ENCODE assay signal across 2 cellular contexts in the genomic region with DNA sequence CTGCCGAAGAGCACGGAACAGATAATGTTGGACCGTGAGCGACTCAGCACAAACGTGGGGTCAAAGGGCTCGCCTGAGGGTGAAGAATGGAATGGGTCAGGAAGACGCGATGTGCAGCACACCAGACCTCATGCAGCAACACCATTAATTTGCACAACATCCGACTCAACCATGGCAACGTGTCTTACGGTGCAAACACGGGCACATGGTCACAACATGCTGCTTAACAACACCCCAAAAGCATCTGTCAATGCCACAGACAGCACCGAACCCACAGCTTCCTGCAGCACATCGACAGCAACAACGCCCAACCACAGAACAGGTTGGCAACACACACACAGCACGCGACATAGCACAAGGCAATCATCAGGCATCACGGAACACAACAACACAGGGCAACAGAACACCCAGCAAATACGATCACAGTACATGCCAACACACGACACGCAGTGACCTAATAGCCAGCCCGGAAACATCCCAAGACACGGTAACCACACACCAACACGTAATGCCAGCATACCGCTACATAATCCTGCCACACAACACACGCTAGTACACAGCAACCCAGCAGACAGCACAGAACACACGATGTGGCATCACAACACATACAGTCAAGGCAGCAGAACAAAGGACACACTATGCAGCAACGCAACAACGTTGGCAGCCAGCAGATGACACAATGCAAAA.
A peak's percentile ranks its signal among the peaks of the same experiment; 100 is the strongest.
TF ChIP-seq lines count a peak whose summit lies in the region.

No MANE protein-coding gene starts in this region.

TF ChIP-seq in HEK293, 187 proteins besides CTCF, POLR2A, EP300 and RAD21:
- TF ChIP-seq SALL2 (tag by site-specific recombination; IDR thresholded peaks at IDR 0.05; ENCODE audit: borderline replicate concordance) (peak; percentile 69), ZNF169 (tag by site-specific recombination; IDR thresholded peaks at IDR 0.05) (peak; percentile 71; the same call in 1 of the 2 replicates), ZNF600 (tag by site-specific recombination; IDR thresholded peaks at IDR 0.05) (peak; percentile 95)
- TF ChIP-seq, protein P1, sequence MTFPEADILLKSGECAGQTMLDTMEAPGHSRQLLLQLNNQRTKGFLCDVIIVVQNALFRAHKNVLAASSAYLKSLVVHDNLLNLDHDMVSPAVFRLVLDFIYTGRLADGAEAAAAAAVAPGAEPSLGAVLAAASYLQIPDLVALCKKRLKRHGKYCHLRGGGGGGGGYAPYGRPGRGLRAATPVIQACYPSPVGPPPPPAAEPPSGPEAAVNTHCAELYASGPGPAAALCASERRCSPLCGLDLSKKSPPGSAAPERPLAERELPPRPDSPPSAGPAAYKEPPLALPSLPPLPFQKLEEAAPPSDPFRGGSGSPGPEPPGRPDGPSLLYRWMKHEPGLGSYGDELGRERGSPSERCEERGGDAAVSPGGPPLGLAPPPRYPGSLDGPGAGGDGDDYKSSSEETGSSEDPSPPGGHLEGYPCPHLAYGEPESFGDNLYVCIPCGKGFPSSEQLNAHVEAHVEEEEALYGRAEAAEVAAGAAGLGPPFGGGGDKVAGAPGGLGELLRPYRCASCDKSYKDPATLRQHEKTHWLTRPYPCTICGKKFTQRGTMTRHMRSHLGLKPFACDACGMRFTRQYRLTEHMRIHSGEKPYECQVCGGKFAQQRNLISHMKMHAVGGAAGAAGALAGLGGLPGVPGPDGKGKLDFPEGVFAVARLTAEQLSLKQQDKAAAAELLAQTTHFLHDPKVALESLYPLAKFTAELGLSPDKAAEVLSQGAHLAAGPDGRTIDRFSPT (tag by site-specific recombination; IDR thresholded peaks at IDR 0.05): 0 out of 2 replicates have a peak, but pooled peaks have one; percentile 38
- TF ChIP-seq, protein P2, sequence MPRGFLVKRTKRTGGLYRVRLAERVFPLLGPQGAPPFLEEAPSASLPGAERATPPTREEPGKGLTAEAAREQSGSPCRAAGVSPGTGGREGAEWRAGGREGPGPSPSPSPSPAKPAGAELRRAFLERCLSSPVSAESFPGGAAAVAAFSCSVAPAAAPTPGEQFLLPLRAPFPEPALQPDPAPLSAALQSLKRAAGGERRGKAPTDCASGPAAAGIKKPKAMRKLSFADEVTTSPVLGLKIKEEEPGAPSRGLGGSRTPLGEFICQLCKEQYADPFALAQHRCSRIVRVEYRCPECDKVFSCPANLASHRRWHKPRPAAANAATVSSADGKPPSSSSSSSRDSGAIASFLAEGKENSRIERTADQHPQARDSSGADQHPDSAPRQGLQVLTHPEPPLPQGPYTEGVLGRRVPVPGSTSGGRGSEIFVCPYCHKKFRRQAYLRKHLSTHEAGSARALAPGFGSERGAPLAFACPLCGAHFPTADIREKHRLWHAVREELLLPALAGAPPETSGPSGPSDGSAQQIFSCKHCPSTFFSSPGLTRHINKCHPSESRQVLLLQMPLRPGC (tag by site-specific recombination; IDR thresholded peaks at IDR 0.05): peak; percentile 17; the same call in 1 of the 2 replicates
- TF ChIP-seq, protein P3, sequence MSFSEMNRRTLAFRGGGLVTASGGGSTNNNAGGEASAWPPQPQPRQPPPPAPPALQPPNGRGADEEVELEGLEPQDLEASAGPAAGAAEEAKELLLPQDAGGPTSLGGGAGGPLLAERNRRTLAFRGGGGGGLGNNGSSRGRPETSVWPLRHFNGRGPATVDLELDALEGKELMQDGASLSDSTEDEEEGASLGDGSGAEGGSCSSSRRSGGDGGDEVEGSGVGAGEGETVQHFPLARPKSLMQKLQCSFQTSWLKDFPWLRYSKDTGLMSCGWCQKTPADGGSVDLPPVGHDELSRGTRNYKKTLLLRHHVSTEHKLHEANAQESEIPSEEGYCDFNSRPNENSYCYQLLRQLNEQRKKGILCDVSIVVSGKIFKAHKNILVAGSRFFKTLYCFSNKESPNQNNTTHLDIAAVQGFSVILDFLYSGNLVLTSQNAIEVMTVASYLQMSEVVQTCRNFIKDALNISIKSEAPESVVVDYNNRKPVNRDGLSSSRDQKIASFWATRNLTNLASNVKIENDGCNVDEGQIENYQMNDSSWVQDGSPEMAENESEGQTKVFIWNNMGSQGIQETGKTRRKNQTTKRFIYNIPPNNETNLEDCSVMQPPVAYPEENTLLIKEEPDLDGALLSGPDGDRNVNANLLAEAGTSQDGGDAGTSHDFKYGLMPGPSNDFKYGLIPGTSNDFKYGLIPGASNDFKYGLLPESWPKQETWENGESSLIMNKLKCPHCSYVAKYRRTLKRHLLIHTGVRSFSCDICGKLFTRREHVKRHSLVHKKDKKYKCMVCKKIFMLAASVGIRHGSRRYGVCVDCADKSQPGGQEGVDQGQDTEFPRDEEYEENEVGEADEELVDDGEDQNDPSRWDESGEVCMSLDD (tag by site-specific recombination; IDR thresholded peaks at IDR 0.05): 0 out of 2 replicates have a peak, but pooled peaks have one; percentile 19
- TF ChIP-seq, protein P4, sequence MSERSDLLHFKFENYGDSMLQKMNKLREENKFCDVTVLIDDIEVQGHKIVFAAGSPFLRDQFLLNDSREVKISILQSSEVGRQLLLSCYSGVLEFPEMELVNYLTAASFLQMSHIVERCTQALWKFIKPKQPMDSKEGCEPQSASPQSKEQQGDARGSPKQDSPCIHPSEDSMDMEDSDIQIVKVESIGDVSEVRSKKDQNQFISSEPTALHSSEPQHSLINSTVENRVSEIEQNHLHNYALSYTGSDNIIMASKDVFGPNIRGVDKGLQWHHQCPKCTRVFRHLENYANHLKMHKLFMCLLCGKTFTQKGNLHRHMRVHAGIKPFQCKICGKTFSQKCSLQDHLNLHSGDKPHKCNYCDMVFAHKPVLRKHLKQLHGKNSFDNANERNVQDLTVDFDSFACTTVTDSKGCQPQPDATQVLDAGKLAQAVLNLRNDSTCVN (tag by site-specific recombination; optimal IDR thresholded peaks at IDR 0.05): peak; percentile 14

TF ChIP-seq in HepG2, 621 proteins besides CTCF, POLR2A, EP300 and RAD21:
- TF ChIP-seq, protein P5, sequence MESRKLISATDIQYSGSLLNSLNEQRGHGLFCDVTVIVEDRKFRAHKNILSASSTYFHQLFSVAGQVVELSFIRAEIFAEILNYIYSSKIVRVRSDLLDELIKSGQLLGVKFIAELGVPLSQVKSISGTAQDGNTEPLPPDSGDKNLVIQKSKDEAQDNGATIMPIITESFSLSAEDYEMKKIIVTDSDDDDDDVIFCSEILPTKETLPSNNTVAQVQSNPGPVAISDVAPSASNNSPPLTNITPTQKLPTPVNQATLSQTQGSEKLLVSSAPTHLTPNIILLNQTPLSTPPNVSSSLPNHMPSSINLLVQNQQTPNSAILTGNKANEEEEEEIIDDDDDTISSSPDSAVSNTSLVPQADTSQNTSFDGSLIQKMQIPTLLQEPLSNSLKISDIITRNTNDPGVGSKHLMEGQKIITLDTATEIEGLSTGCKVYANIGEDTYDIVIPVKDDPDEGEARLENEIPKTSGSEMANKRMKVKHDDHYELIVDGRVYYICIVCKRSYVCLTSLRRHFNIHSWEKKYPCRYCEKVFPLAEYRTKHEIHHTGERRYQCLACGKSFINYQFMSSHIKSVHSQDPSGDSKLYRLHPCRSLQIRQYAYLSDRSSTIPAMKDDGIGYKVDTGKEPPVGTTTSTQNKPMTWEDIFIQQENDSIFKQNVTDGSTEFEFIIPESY (CRISPR knock-in tag; IDR thresholded peaks at IDR 0.05): peak; percentile 54; the same call in 1 of the 2 replicates
- TF ChIP-seq, protein P6, sequence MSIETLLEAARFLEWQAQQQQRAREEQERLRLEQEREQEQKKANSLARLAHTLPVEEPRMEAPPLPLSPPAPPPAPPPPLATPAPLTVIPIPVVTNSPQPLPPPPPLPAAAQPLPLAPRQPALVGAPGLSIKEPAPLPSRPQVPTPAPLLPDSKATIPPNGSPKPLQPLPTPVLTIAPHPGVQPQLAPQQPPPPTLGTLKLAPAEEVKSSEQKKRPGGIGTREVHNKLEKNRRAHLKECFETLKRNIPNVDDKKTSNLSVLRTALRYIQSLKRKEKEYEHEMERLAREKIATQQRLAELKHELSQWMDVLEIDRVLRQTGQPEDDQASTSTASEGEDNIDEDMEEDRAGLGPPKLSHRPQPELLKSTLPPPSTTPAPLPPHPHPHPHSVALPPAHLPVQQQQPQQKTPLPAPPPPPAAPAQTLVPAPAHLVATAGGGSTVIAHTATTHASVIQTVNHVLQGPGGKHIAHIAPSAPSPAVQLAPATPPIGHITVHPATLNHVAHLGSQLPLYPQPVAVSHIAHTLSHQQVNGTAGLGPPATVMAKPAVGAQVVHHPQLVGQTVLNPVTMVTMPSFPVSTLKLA (IDR thresholded peaks at IDR 0.05): 0 out of 2 replicates have a peak, but pooled peaks have one; percentile 19
